Comparison of ENCODE assay signal across 1 cellular context in genomic region chr5:167950126-167950721, GRCh38.
TF ChIP-seq lines count a peak whose summit lies in the region.

No MANE protein-coding gene starts in this region.

TF ChIP-seq in GM23338, 12 proteins besides CTCF, POLR2A, EP300 and RAD21 (continued from another document):
- TF ChIP-seq REST (IDR thresholded peaks at IDR 0.05; ENCODE audit: unreplicated experiment): no peak
